11 cellular contexts compared by ENCODE assay signal in the genomic region with DNA sequence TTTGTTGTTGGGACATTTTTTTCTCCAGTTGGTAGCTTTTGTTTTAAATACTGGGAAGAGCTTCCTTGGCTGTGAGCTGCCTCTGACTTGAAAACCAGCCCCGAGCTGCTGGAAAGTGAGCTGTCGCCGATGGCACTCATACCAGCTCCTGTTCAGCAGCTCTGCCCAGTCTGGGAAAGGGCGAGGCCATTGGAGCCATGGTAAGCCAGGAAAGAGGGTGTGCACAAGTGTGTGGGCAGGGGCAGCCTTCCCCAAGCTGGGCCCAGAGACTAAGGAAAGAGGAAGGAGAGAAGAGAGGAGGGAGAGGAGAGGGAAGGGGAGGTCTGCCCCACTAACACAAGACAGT. TPM values are rescaled to one million over a fixed set of nuclear protein-coding genes. Genes with fewer than 3 reads are reported as not detected.
DNase-seq lines count a peak whose midpoint lies in the region; ATAC-seq and TF ChIP-seq lines count a peak whose summit lies in the region.
"Had no signal": no experiment of that assay in that cellular context is flagged by ENCODE, and none has a peak within 500 bp of the region (broad histone marks: within the 10 kb centered on the region; RNA-seq: fewer than 3 reads in every experiment).

No MANE protein-coding gene starts in this region.

- no peak overlapping the region for H3K27ac Mint-ChIP-seq in brain
- H3K27ac Mint-ChIP-seq: stimulated activated effector memory CD8-positive, alpha-beta T cell treated with anti-CD3 and anti-CD28 coated beads, Interleukin-12 subunit alpha, Interleukin-12 subunit beta, amount 100 ng/mL, for 72 hours had no signal

- H3K27ac ChIP-seq in GM23248 (no peak overlapping the region), iPS-20b (ENCODE audit: low read length) (no peak overlapping the region)
- H3K27ac ChIP-seq: VCaP had no signal

- no peaks in the 10 kb centered on the region for H4K20me1 ChIP-seq in GM23248 (ENCODE audit: insufficient read depth)

- peaks cover 27% of the 10 kb centered on the region for H3K79me2 ChIP-seq in GM23248 (ENCODE audit: insufficient read depth)

- H3K4me3 ChIP-seq in GM23248 (peak overlapping the region; percentile 54), iPS-20b (ENCODE audit: low read length) (peak overlapping the region; percentile 52), skeletal muscle satellite cell (ENCODE audit: low read length) (no peak overlapping the region)

- DNase-seq in GM23248 (peak; percentile 53), NCI-H1417 (lab: John Stamatoyannopoulos, UW) (no peak)
- DNase-seq in activated CD8-positive, alpha-beta memory T cell treated with anti-CD3 and anti-CD28 coated beads, Interleukin-2, amount 50 U/mL, for 48 hours = no peak
- DNase-seq: GOT3, NCI-H1092 treated with DMSO at 0.1 percent for 48 hours had no signal

- H3K4me1 ChIP-seq in GM23248 (ENCODE audit: insufficient read depth) (peaks cover 14% of the 10 kb centered on the region), iPS-20b (ENCODE audit: insufficient read depth, low read length) (peaks cover 18% of the 10 kb centered on the region; the same call in 1 of the 2 replicates), skeletal muscle satellite cell (ENCODE audit: control insufficient read depth, insufficient read depth, low read length) (peaks cover 34% of the 10 kb centered on the region)

- WGBS in GM23248 (ENCODE audit: low coverage in 1 of 2, low lambda C conversion rate in 2 of 2, missing lambda C conversion rate in 2 of 2), 2 experiments = 27 to 39% methylated on average over 4 of the region's 4 CpGs

- H3K9me2 ChIP-seq in GM23248 (ENCODE audit: insufficient read depth) = no peaks in the 10 kb centered on the region

- H3K4me3 Mint-ChIP-seq in brain = peak overlapping the region; percentile 54 to 77 (median 68)

- no peak for ATAC-seq in HG03135 (IDR thresholded peaks at IDR 0.05; ENCODE audit: unreplicated experiment)
- ATAC-seq: stimulated activated effector memory CD8-positive, alpha-beta T cell treated with anti-CD3 and anti-CD28 coated beads, Interleukin-12 subunit alpha, Interleukin-12 subunit beta, amount 100 ng/mL, for 72 hours had no signal

- H3K9me3 Mint-ChIP-seq in brain = peaks cover 0 to 13% (median 4%) of the 10 kb centered on the region in 5 experiments
- H3K9me3 Mint-ChIP-seq: stimulated activated effector memory CD8-positive, alpha-beta T cell treated with anti-CD3 and anti-CD28 coated beads, Interleukin-12 subunit alpha, Interleukin-12 subunit beta, amount 100 ng/mL, for 72 hours had no signal

- H3K4me2 ChIP-seq in GM23248 (ENCODE audit: unreplicated experiment) = peak overlapping the region; percentile 83
- peak overlapping the region; percentile 74 for H3K4me2 ChIP-seq in skeletal muscle satellite cell (ENCODE audit: low read length)

- H3K9ac ChIP-seq in GM23248 = peak overlapping the region; percentile 47
- H3K9ac ChIP-seq in iPS-20b (ENCODE audit: low read depth, low read length) = no peak overlapping the region
- H3K9ac ChIP-seq in skeletal muscle satellite cell (ENCODE audit: low read depth, low read length) = no peak overlapping the region

- H3K36me3 ChIP-seq in GM23248 (ENCODE audit: low read depth) (no peaks in the 10 kb centered on the region), iPS-20b (ENCODE audit: insufficient read depth, low read depth, low read length) (no peaks in the 10 kb centered on the region), skeletal muscle satellite cell (ENCODE audit: insufficient read depth, low read length) (no peaks in the 10 kb centered on the region)

- peaks cover 98% of the 10 kb centered on the region for H3K27me3 Mint-ChIP-seq in brain

- H3K27me3 ChIP-seq in GM23248 (replicated peaks; ENCODE audit: insufficient read depth) (peaks cover 13% of the 10 kb centered on the region), iPS-20b (ENCODE audit: insufficient read depth, low read length) (peaks cover 100% of the 10 kb centered on the region), skeletal muscle satellite cell (ENCODE audit: control insufficient read depth, insufficient read depth, low read length) (peaks cover 60% of the 10 kb centered on the region)

- no peaks in the 10 kb centered on the region for H3K36me3 Mint-ChIP-seq in brain

- peak overlapping the region; percentile 77 for H2AFZ ChIP-seq in GM23248

- H3K9me3 ChIP-seq in GM23248 (ENCODE audit: low read depth) = no peaks in the 10 kb centered on the region
- no peaks in the 10 kb centered on the region; the same call in 1 of the 2 replicates for H3K9me3 ChIP-seq in iPS-20b (ENCODE audit: insufficient read depth, low read depth, low read length)
- H3K9me3 ChIP-seq in skeletal muscle satellite cell (replicated peaks; ENCODE audit: low read length) = no peaks in the 10 kb centered on the region

- no peaks in the 10 kb centered on the region for H3F3A ChIP-seq in GM23248 (ENCODE audit: insufficient read depth)

- no peak for TF ChIP-seq CTCF in brain (conservative IDR thresholded peaks at IDR 0.05)

- H3K4me1 Mint-ChIP-seq in brain = peaks cover 75% of the 10 kb centered on the region

- in situ Hi-C loops in GM23248 (cut with MboI) = no loop called here

RNA-seq across cellular contexts. Expression of a gene that starts 3.2 kb away (rescaled TPM):
- 12.1 and 22.3 TPM in 2 replicates for total RNA-seq in GM23248 (2014; rRNA removed; shearing (Covaris generic))
- polyA plus RNA-seq in GM23248 (2016; fragmentation: Nextera tagmentation; extraction: Ambion mirVana) (15.5 and 16.8 TPM in 2 replicates), brain (ENCODE audit: insufficient read depth, low read depth, low replicate concordance) (8.6 TPM)
- total RNA-seq in skeletal muscle satellite cell (2012; rRNA removed) = 1.5 and 2.5 TPM in 2 replicates
